Comparison of ENCODE assay signal across 9 cellular contexts in genomic region chr16:88454315-88455057, GRCh38. TPM values are rescaled to one million over a fixed set of nuclear protein-coding genes. Genes with fewer than 3 reads are reported as not detected.
DNase-seq lines count a peak whose midpoint lies in the region; ATAC-seq and TF ChIP-seq lines count a peak whose summit lies in the region.
"Had no signal": no experiment of that assay in that cellular context is flagged by ENCODE, and none has a peak within 500 bp of the region (broad histone marks: within the 10 kb centered on the region; RNA-seq: fewer than 3 reads in every experiment).

No MANE protein-coding gene starts in this region.

- no peaks in the 10 kb centered on the region for H3K27me3 ChIP-seq in smooth muscle cell (ENCODE audit: low read depth)

- DNase-seq in AG10803 (ENCODE audit: low read depth) (no peak), HPDE6-E6E7 (ENCODE audit: extremely low spot score) (peak; percentile 25), left ventricle myocardium superior (no peak), smooth muscle cell (lab: John Stamatoyannopoulos, UW; ENCODE audit: unreplicated experiment) (peak; percentile 41), SHP77 treated with DMSO at 0.1 percent for 48 hours (lab: John Stamatoyannopoulos, UW) (no peak)
- DNase-seq in activated T-cell treated with anti-CD3 and anti-CD28 coated beads, Interleukin-2, amount 50 U/mL, for 1 hour, result peak; percentile 60

- H3K4me3 ChIP-seq in AG10803 (ENCODE audit: low read length) (peak overlapping the region; percentile 57), smooth muscle cell (peak overlapping the region; percentile 82)

- peaks cover 16% of the 10 kb centered on the region for H3K4me1 ChIP-seq in smooth muscle cell (ENCODE audit: low read depth)

- H3K27ac ChIP-seq in smooth muscle cell (ENCODE audit: low read depth), result peak overlapping the region; percentile 31
- H3K27ac ChIP-seq: neutrophil had no signal

- H3K9ac ChIP-seq in smooth muscle cell (ENCODE audit: low read depth), result peak overlapping the region; percentile 76

- H3F3A ChIP-seq in smooth muscle cell (ENCODE audit: low read depth), result no peaks in the 10 kb centered on the region

- no peaks in the 10 kb centered on the region for H3K36me3 ChIP-seq in smooth muscle cell (ENCODE audit: low read depth)
- H3K36me3 ChIP-seq: neutrophil had no signal

- WGBS in smooth muscle cell (ENCODE audit: low lambda C conversion rate), result 7% methylated on average over 43 of the region's 45 CpGs

- peak; percentile 3 for ATAC-seq in left ventricle myocardium superior
- ATAC-seq in HG03039 (IDR thresholded peaks at IDR 0.05; ENCODE audit: unreplicated experiment), result no peak
- ATAC-seq in HG03457 (IDR thresholded peaks at IDR 0.05; ENCODE audit: unreplicated experiment), result no peak

- intact Hi-C loops in left ventricle myocardium superior (cut with micrococcal nuclease), result loop anchor here (5.0 kb wide), 1 partner anchor 73 kb away; no protein-coding TSS in a partner anchor

- H2AFZ ChIP-seq in smooth muscle cell (ENCODE audit: low read depth), result no peak overlapping the region

- no peak for TF ChIP-seq CTCF in AG10803 (conservative IDR thresholded peaks at IDR 0.05; ENCODE audit: low read length)
- TF ChIP-seq CTCF in smooth muscle cell (IDR thresholded peaks at IDR 0.05; ENCODE audit: borderline replicate concordance, insufficient read depth, poor library complexity, severe bottlenecking), result no peak

- H3K79me2 ChIP-seq in smooth muscle cell (ENCODE audit: low read depth), result peaks cover 14% of the 10 kb centered on the region

- no peaks in the 10 kb centered on the region for H3K9me3 ChIP-seq in smooth muscle cell (replicated peaks; ENCODE audit: low read depth)

- H3K4me2 ChIP-seq in smooth muscle cell, result peak overlapping the region; percentile 100

- H4K20me1 ChIP-seq in smooth muscle cell (ENCODE audit: low read depth), result peaks cover 58% of the 10 kb centered on the region

RNA-seq across cellular contexts. Expression of gene ZFPM1, which starts 1.4 kb away (rescaled TPM):
- total RNA-seq in left ventricle myocardium superior, result 3.5 TPM
- total RNA-seq in smooth muscle cell, result 0.99 and 1.2 TPM in 2 replicates
- 4.9 and 6.6 TPM in 2 replicates for polyA plus RNA-seq in smooth muscle cell

Comparison
In these comparisons a context has a peak if more than half of its experiments do, and no peak if none do; other contexts are left out.
1. DNase-seq: peak in HPDE6-E6E7 (single experiment), activated T-cell treated with anti-CD3 and anti-CD28 coated beads, Interleukin-2, amount 50 U/mL, for 1 hour (single experiment) and smooth muscle cell (single experiment); none in AG10803 (single experiment), left ventricle myocardium superior (single experiment) and SHP77 treated with DMSO at 0.1 percent for 48 hours (single experiment).